In genomic region chr1:25913166-25913565, GRCh38 we compare ENCODE assay signal across 17 cellular contexts. TPM values are rescaled to one million over a fixed set of nuclear protein-coding genes. Genes with fewer than 3 reads are reported as not detected.
"Had no signal": no experiment of that assay in that cellular context is flagged by ENCODE, and none has a peak within 500 bp of the region (broad histone marks: within the 10 kb centered on the region; RNA-seq: fewer than 3 reads in every experiment).

No MANE protein-coding gene starts in this region.

- H3K4me3 ChIP-seq: K562, SJCRH30 had no signal

- DNase-seq: Kasumi-1, MM.1S, NCI-H1092 treated with DMSO at 0.1 percent for 48 hours, NCI-H1436, NCI-H187, NCI-H2081, NCI-H2107, NCI-H2227 treated with DMSO at 0.1 percent for 48 hours, NCI-H524 treated with DMSO at 0.1 percent for 48 hours, NCI-H69, NCI-H774, SHP77 treated with DMSO at 0.1 percent for 48 hours, SJCRH30 had no signal

- H3K36me3 ChIP-seq: SJCRH30 had no signal

- H3K9me3 ChIP-seq: SJCRH30 had no signal

- ATAC-seq: K562 had no signal

- H3K27ac ChIP-seq: KMS-11, SJCRH30 had no signal

- H3K4me2 ChIP-seq: KMS-11 had no signal

- H3K9ac ChIP-seq: KMS-11 had no signal

- H3K27me3 ChIP-seq: SJCRH30 had no signal

RNA-seq across cellular contexts. Expression of gene AUNIP, which starts 53.9 kb away (rescaled TPM):
- total RNA-seq: Right ventricle myocardium inferior had no signal
- polyA plus RNA-seq: IgD-negative memory B cell had no signal
